Comparison of ENCODE assay signal across 8 cellular contexts in the genomic region with DNA sequence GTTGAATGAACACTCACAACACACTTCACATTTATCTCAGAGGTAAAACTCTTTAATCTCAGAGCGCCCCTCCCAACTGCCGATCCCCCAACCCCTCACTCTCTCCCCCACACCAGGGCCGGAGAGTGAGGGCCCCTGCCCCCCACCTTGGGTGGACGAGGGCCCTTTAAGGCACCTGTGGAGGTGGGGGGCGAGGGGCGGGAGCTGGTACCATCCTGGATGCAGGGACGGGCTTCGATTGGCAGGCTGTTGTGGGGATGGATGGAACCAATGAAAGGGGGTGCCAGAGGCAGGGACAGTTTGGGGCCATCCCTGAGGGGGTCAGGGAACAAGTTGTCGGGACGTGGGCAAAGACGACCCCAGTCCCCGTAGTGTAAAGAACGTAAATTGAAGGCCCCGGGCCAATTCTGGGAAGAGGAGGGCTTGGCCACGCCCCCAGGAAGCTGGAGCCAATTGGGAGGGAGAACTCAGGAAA.
A peak's percentile ranks its signal among the peaks of the same experiment; 100 is the strongest.
DNase-seq lines count a peak whose midpoint lies in the region; ATAC-seq lines count a peak whose summit lies in the region.

No MANE protein-coding gene starts in this region.

- no peak overlapping the region for H3K9ac ChIP-seq in HUES6 (ENCODE audit: low read length)
- H3K9ac ChIP-seq in duodenal mucosa (ENCODE audit: low read depth in 1 of 2, low read length in 2 of 2): peak overlapping the region; percentile 23 to 57

- peak in 2 of 3 experiments; percentile 33 to 47 for DNase-seq in activated CD8-positive, alpha-beta memory T cell treated with anti-CD3 and anti-CD28 coated beads for 48 hours (ENCODE audit: low read depth in 2 of 3, low spot score in 2 of 3)
- no peak for DNase-seq in activated CD8-positive, alpha-beta memory T cell treated with anti-CD3 and anti-CD28 coated beads, Interleukin-2, amount 50 U/mL, for 4 hours
- DNase-seq in UCSD-AML1 (lab: John Stamatoyannopoulos, UW; ENCODE audit: unreplicated experiment): no peak
- DNase-seq in stimulated activated naive CD4-positive, alpha-beta T cell (lab: John Stamatoyannopoulos, UW): no peak

- H3K4me1 ChIP-seq in HUES6 (ENCODE audit: control insufficient read depth, insufficient read depth, low read length) (peaks cover 21% of the 10 kb centered on the region), duodenal mucosa (ENCODE audit: control insufficient read depth in 1 of 2, insufficient read depth in 2 of 2, low read length in 2 of 2) (peaks cover 34 to 45% of the 10 kb centered on the region in 2 donors), neuron (ENCODE audit: insufficient read depth, low read length) (peaks cover 30% of the 10 kb centered on the region)

- H3K36me3 ChIP-seq in HUES6 (ENCODE audit: control insufficient read depth, insufficient read depth, low read length): peaks cover 11% of the 10 kb centered on the region
- H3K36me3 ChIP-seq in duodenal mucosa (ENCODE audit: control insufficient read depth in 1 of 2, insufficient read depth in 2 of 2, low read length in 2 of 2): peaks cover 8 to 9% of the 10 kb centered on the region in 2 donors
- H3K36me3 ChIP-seq in neuron (ENCODE audit: insufficient read depth, low read length): peaks cover 10% of the 10 kb centered on the region

- H3K4me3 ChIP-seq in HUES6 (ENCODE audit: low read depth, low read length) (peak overlapping the region; percentile 59), duodenal mucosa (ENCODE audit: low read depth in 1 of 2, low read length in 2 of 2) (peak overlapping the region; percentile 50 to 60), neuron (ENCODE audit: low read length) (peak overlapping the region; percentile 31)

- H3K27ac ChIP-seq in HUES6 (ENCODE audit: low read depth, low read length) (no peak overlapping the region), duodenal mucosa (ENCODE audit: low read depth, low read length) (peak overlapping the region; percentile 53)

- H2AFZ ChIP-seq in neuron (ENCODE audit: low read depth, low read length): no peak overlapping the region

- H3K27me3 ChIP-seq in HUES6 (ENCODE audit: control insufficient read depth, insufficient read depth, low read length): no peaks in the 10 kb centered on the region
- no peaks in the 10 kb centered on the region for H3K27me3 ChIP-seq in duodenal mucosa (ENCODE audit: control insufficient read depth in 1 of 2, insufficient read depth in 2 of 2, low read length in 2 of 2)
- H3K27me3 ChIP-seq in neuron (ENCODE audit: insufficient read depth, low read length): no peaks in the 10 kb centered on the region

- H3K9me3 ChIP-seq in HUES6 (ENCODE audit: control insufficient read depth, insufficient read depth, low read depth, low read length): no peaks in the 10 kb centered on the region
- no peaks in the 10 kb centered on the region for H3K9me3 ChIP-seq in duodenal mucosa (ENCODE audit: control insufficient read depth in 1 of 2, low read length in 2 of 2)
- no peaks in the 10 kb centered on the region for H3K9me3 ChIP-seq in neuron (ENCODE audit: low read length)

- ATAC-seq in GM21576 (IDR thresholded peaks at IDR 0.05; ENCODE audit: unreplicated experiment): no peak

Comparison
In these comparisons a context has a peak if more than half of its experiments do, and no peak if none do; other contexts are left out.
1. DNase-seq: peak in activated CD8-positive, alpha-beta memory T cell treated with anti-CD3 and anti-CD28 coated beads for 48 hours (2 of 3); none in activated CD8-positive, alpha-beta memory T cell treated with anti-CD3 and anti-CD28 coated beads, Interleukin-2, amount 50 U/mL, for 4 hours (single experiment), UCSD-AML1 (single experiment) and stimulated activated naive CD4-positive, alpha-beta T cell (0 of 6).
2. Peak in every context shown above with its lines, with median percentiles within 50 percentile points of each other: H3K4me3 ChIP-seq.